8 cellular contexts compared by ENCODE assay signal in the genomic region with DNA sequence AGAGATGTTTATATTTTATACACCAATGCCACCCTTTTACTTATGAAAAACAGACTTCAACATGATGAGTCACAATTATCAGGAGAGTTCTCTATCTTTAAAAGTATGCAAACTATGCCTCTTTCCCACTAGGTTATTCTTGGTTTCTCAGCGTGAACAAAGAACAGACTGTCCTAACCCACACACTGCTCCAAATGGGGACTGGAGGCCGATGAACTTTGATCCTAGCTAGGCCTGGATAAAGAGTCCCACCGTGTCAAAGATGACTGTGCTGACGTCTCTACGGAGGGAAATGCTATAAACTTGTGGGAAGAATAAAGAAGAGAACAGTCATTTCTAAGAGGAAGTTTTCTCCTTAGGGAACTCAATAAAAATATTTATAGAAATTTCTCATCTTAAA.
DNase-seq lines count a peak whose midpoint lies in the region; ATAC-seq and TF ChIP-seq lines count a peak whose summit lies in the region.

No MANE protein-coding gene starts in this region.

- intact Hi-C loops in adrenal gland (cut with DNase I) (no loop called here), testis (cut with DNase I; ENCODE audit: low total_unique reads) (no loop called here)

- H3K36me3 ChIP-seq in adrenal gland (replicated peaks in 1 of 2) (no peaks in the 10 kb centered on the region), testis (ENCODE audit: low read depth, missing control alignments) (no peaks in the 10 kb centered on the region)

- ATAC-seq in HG02642 (IDR thresholded peaks at IDR 0.05; ENCODE audit: poor library complexity, unreplicated experiment): peak; percentile 65

- WGBS in adrenal gland, 4 donors: 35 to 39% (median 38%) methylated on average over 5 of the region's 5 CpGs
- WGBS in testis, 2 donors: 13 to 39% methylated on average over 5 of the region's 5 CpGs

- H3K27ac ChIP-seq in adrenal gland: peak overlapping the region; percentile 47 to 92 (median 74)
- H3K27ac ChIP-seq in testis: peak overlapping the region; percentile 93 to 95

- DNase-seq in AG08395 (ENCODE audit: low spot score) (peak; percentile 70), adrenal gland (peak; percentile 17 to 82 (median 65)), iris pigment epithelial cell (ENCODE audit: low read depth) (peak; percentile 99), testis (peak; percentile 87), cerebellum (ENCODE audit: low spot score) (no peak), NCI-H2171 treated with DMSO at 0.1 percent for 48 hours (lab: John Stamatoyannopoulos, UW) (no peak), AML-193 (lab: John Stamatoyannopoulos, UW) (no peak)

- H3K27me3 ChIP-seq in adrenal gland (no peaks in the 10 kb centered on the region), testis (no peaks in the 10 kb centered on the region)

- no peaks in the 10 kb centered on the region for H3K9me3 ChIP-seq in adrenal gland (replicated peaks in 1 of 3)
- H3K9me3 ChIP-seq in testis: no peaks in the 10 kb centered on the region

- H3K4me1 ChIP-seq in adrenal gland (replicated peaks in 1 of 2) (peaks cover 5 to 32% of the 10 kb centered on the region in 2 donors), testis (peaks cover 31% of the 10 kb centered on the region)

- TF ChIP-seq CTCF in adrenal gland (IDR thresholded peaks at IDR 0.05) (no peak), testis (IDR thresholded peaks at IDR 0.05) (no peak)

- peak in 1 of 2 donors; percentile 9 for TF ChIP-seq POLR2A in adrenal gland (IDR thresholded peaks at IDR 0.05)
- no peak for TF ChIP-seq POLR2A in testis (IDR thresholded peaks at IDR 0.05)

- H3K4me3 ChIP-seq in adrenal gland (no peak overlapping the region), testis (no peak overlapping the region)

Comparison
In these comparisons a context has a peak if more than half of its experiments do, and no peak if none do; other contexts are left out.
1. DNase-seq: peak in AG08395 (single experiment), adrenal gland (7 of 7), iris pigment epithelial cell (single experiment) and testis (single experiment); none in cerebellum (single experiment), NCI-H2171 treated with DMSO at 0.1 percent for 48 hours (single experiment) and AML-193 (0 of 2).